Comparison of ENCODE assay signal across 8 cellular contexts in genomic region chr11:9265211-9266131, GRCh38. TPM values are rescaled to one million over a fixed set of nuclear protein-coding genes. Genes with fewer than 3 reads are reported as not detected.
DNase-seq lines count a peak whose midpoint lies in the region; ATAC-seq and TF ChIP-seq lines count a peak whose summit lies in the region.

Gene DENND5A, minus strand, starts transcription at chr11:9265350. Its CDS starts 281 bp downstream, at chr11:9265069.

- no peaks in the 10 kb centered on the region for H3K36me3 Mint-ChIP-seq in T-cell

- H3K27ac ChIP-seq in vagina, result peak within 1 kb of the TSS; percentile 99

- H3K27me3 ChIP-seq in vagina, result no peaks in the 10 kb centered on the region

- ATAC-seq in GM21723 (IDR thresholded peaks at IDR 0.05; ENCODE audit: unreplicated experiment) (peak; percentile 47), T-cell (replicated peaks in 1 of 4) (peak; percentile 53 to 72 (median 62)), left cardiac atrium (peak; percentile 95)

- H3K36me3 ChIP-seq in vagina, result no peaks in the 10 kb centered on the region

- no peaks in the 10 kb centered on the region for H3K9me3 Mint-ChIP-seq in T-cell

- peak in 1 of 2 donors; percentile 85 for TF ChIP-seq POLR2A in vagina (IDR thresholded peaks at IDR 0.05)

- peak within 1 kb of the TSS; percentile 95 to 98 (median 95) for H3K4me3 Mint-ChIP-seq in T-cell

- peaks cover 25% of the 10 kb centered on the region for H3K4me1 ChIP-seq in vagina

- peak within 1 kb of the TSS; percentile 90 to 94 for H3K27ac Mint-ChIP-seq in T-cell

- CTCF ChIA-PET in T-cell (lab: Charles Lee), result interaction anchor here (0.6 to 1.0 kb wide), 2 partner anchors 15 to 49 kb away, joined by 3 to 4 read pairs; no protein-coding TSS in a partner anchor

- POLR2A ChIA-PET in T-cell (lab: Charles Lee), result interaction anchor here in 1 of 2 donors (0.7 to 2.2 kb wide), 2 partner anchors 48 to 194 kb away, joined by 3 to 6 read pairs; no protein-coding TSS in a partner anchor

- H3K4me3 ChIP-seq in vagina, result peak within 1 kb of the TSS; percentile 78 to 91

- peaks cover 35 to 42% (median 36%) of the 10 kb centered on the region in 3 donors for H3K4me1 Mint-ChIP-seq in T-cell

- peaks cover 0 to 2% of the 10 kb centered on the region in 2 donors for H3K27me3 Mint-ChIP-seq in T-cell

- DNase-seq in COLO829 (ENCODE audit: low spot score), result peak; percentile 95
- DNase-seq in NCI-H1092 (lab: John Stamatoyannopoulos, UW), result peak; percentile 78
- DNase-seq in T-cell, result peak in 31 of 34 experiments; percentile 16 to 60 (median 32)
- DNase-seq in amniotic stem cell (lab: John Stamatoyannopoulos, UW), result peak; percentile 81
- DNase-seq in left cardiac atrium, result peak; percentile 88
- peak; percentile 80 to 97 (median 87) for DNase-seq in posterior cingulate gyrus
- peak in 1 of 2 donors; percentile 87 for DNase-seq in vagina (ENCODE audit: extremely low spot score in 2 of 2)

- intact Hi-C loops in left cardiac atrium (cut with DNase I), result loop anchor here in 1 of 2 donors (10.0 kb wide), 1 partner anchor 119 kb away; the partner anchor contains the start of gene IPO7
- intact Hi-C loops in posterior cingulate gyrus (cut with DNase I), result loop anchor here (2.0 kb wide), 2 partner anchors 49 to 63 kb away; partner anchors contain the start of gene TMEM41B
- intact Hi-C loops in vagina (cut with DNase I), result no loop called here

- H3K9me3 ChIP-seq in vagina, result no peaks in the 10 kb centered on the region

- no peak for TF ChIP-seq CTCF in vagina (IDR thresholded peaks at IDR 0.05)

RNA-seq across cellular contexts. Expression of gene DENND5A, which starts in this region (rescaled TPM):
- total RNA-seq in T-cell (100 to 1,000 TPM in 2 of 5 donors, 10 to 100 TPM in 3; 57.8 to 151 (median 84.2) TPM), left cardiac atrium (10 to 100 TPM; 71.5 to 90.0 TPM), vagina (82.0 TPM)
